Comparison of ENCODE assay signal across 31 cellular contexts in genomic region chr1:169929210-169929526, GRCh38.
"Had no signal": no experiment of that assay in that cellular context is flagged by ENCODE, and none has a peak within 500 bp of the region (broad histone marks: within the 10 kb centered on the region; RNA-seq: fewer than 3 reads in every experiment).

No MANE protein-coding gene starts in this region.

- H3K27me3 Mint-ChIP-seq: activated CD4-positive, alpha-beta memory T cell treated with anti-CD3 and anti-CD28 coated beads for 36 hours; activated naive CD8-positive, alpha-beta T cell treated with anti-CD3 and anti-CD28 coated beads for 36 hours; brain; effector memory CD8-positive, alpha-beta T cell; naive thymus-derived CD8-positive, alpha-beta T cell; progenitor cell of endocrine pancreas; T-helper 17 cell had no signal

- H3K9me3 ChIP-seq: adrenal gland, gastroesophageal sphincter, neutrophil, right lobe of liver, tibial nerve, uterus had no signal

- H3K27ac Mint-ChIP-seq: activated CD4-positive, alpha-beta memory T cell treated with anti-CD3 and anti-CD28 coated beads for 36 hours; activated CD4-positive, alpha-beta T cell treated with anti-CD3 and anti-CD28 coated beads, Interleukin-2, amount 10 ng/mL, durations not matched to agents 24 days and 14 days; activated naive CD4-positive, alpha-beta T cell treated with anti-CD3 and anti-CD28 coated beads for 36 hours; activated naive CD8-positive, alpha-beta T cell treated with anti-CD3 and anti-CD28 coated beads for 36 hours; activated T-helper 1 cell treated with anti-CD3 and anti-CD28 coated beads, Interleukin-12 subunit alpha, Interleukin-12 subunit beta, Interleukin-2, Interleukin-4 antibody, amounts not matched to agents 30 ng/mL and 10 ng/mL and 1 ng/mL, durations not matched to agents 14 hours and 24 hours and 36 hours; brain; effector memory CD8-positive, alpha-beta T cell; progenitor cell of endocrine pancreas; T-helper 17 cell had no signal

- H3K4me1 ChIP-seq: adrenal gland, right lobe of liver, uterus had no signal

- H3K36me3 Mint-ChIP-seq: activated CD4-positive, alpha-beta memory T cell treated with anti-CD3 and anti-CD28 coated beads for 36 hours; activated naive CD8-positive, alpha-beta T cell treated with anti-CD3 and anti-CD28 coated beads for 36 hours; brain had no signal

- H3K9me3 Mint-ChIP-seq: activated CD4-positive, alpha-beta memory T cell treated with anti-CD3 and anti-CD28 coated beads for 36 hours; activated CD4-positive, alpha-beta T cell treated with anti-CD3 and anti-CD28 coated beads, Interleukin-2, amount 10 ng/mL, durations not matched to agents 24 days and 14 days; activated naive CD4-positive, alpha-beta T cell treated with anti-CD3 and anti-CD28 coated beads for 36 hours; activated naive CD8-positive, alpha-beta T cell treated with anti-CD3 and anti-CD28 coated beads for 36 hours; activated T-helper 1 cell treated with anti-CD3 and anti-CD28 coated beads, Interleukin-12 subunit alpha, Interleukin-12 subunit beta, Interleukin-2, Interleukin-4 antibody, amounts not matched to agents 30 ng/mL and 10 ng/mL and 1 ng/mL, durations not matched to agents 14 hours and 24 hours and 36 hours; brain; effector memory CD8-positive, alpha-beta T cell; immature natural killer cell; naive thymus-derived CD8-positive, alpha-beta T cell had no signal

- H3K27me3 ChIP-seq: adrenal gland, cardiac muscle cell, gastroesophageal sphincter, neutrophil, right lobe of liver, tibial nerve, uterus had no signal

- H3K27ac ChIP-seq: adrenal gland, cardiac muscle cell, gastroesophageal sphincter, neutrophil, right lobe of liver, tibial nerve, uterus had no signal

- H3K36me3 ChIP-seq: adrenal gland, cardiac muscle cell, neutrophil, tibial nerve, uterus had no signal

- DNase-seq: activated CD4-positive, alpha-beta memory T cell treated with anti-CD3 and anti-CD28 coated beads for 36 hours; activated CD4-positive, CD25-positive, alpha-beta regulatory T cell treated with anti-CD3 and anti-CD28 coated beads, Interleukin-2, amount 50 U/mL, for 72 hours; activated CD8-positive, alpha-beta memory T cell treated with anti-CD3 and anti-CD28 coated beads, Interleukin-2, amount 50 U/mL, for 4 hours; activated effector memory CD4-positive, alpha-beta T cell treated with anti-CD3 and anti-CD28 coated beads, Interleukin-2, amount 50 U/mL, for 16 hours; activated naive CD4-positive, alpha-beta T cell treated with anti-CD3 and anti-CD28 coated beads for 36 hours; activated naive CD8-positive, alpha-beta T cell treated with anti-CD3 and anti-CD28 coated beads for 36 hours; activated T-cell treated with anti-CD3 and anti-CD28 coated beads, Interleukin-2, amount 50 U/mL, for 1 hour; adrenal gland; aorta; cortex of kidney; effector memory CD8-positive, alpha-beta T cell; head of caudate nucleus; hypothalamus; kidney; left colon; right lobe of liver; stimulated activated CD4-positive, alpha-beta T cell treated with anti-CD3 and anti-CD28 coated beads, Interleukin-2, amount 100 ng/mL, for 48 hours; stimulated activated naive CD4-positive, alpha-beta T cell treated with Interleukin-2 at 50 U/mL for 16 hours; T-helper 17 cell; T1000; uterus had no signal

- H3K4me3 Mint-ChIP-seq: activated CD4-positive, alpha-beta memory T cell treated with anti-CD3 and anti-CD28 coated beads for 36 hours; activated CD4-positive, alpha-beta T cell treated with anti-CD3 and anti-CD28 coated beads, Interleukin-2, amount 10 ng/mL, durations not matched to agents 24 days and 14 days; activated naive CD4-positive, alpha-beta T cell treated with anti-CD3 and anti-CD28 coated beads for 36 hours; activated naive CD8-positive, alpha-beta T cell treated with anti-CD3 and anti-CD28 coated beads for 36 hours; activated T-helper 1 cell treated with anti-CD3 and anti-CD28 coated beads, Interleukin-12 subunit alpha, Interleukin-12 subunit beta, Interleukin-2, Interleukin-4 antibody, amounts not matched to agents 30 ng/mL and 10 ng/mL and 1 ng/mL, durations not matched to agents 14 hours and 24 hours and 36 hours; brain; effector memory CD8-positive, alpha-beta T cell; immature natural killer cell; naive thymus-derived CD8-positive, alpha-beta T cell; T-helper 17 cell had no signal

- H3K4me3 ChIP-seq: adrenal gland, cardiac muscle cell, gastroesophageal sphincter, right lobe of liver, tibial nerve, uterus had no signal
